Comparison of ENCODE assay signal across 11 cellular contexts in genomic region chr16:56851671-56852400, GRCh38. TPM values are rescaled to one million over a fixed set of nuclear protein-coding genes. Genes with fewer than 3 reads are reported as not detected.
DNase-seq lines count a peak whose midpoint lies in the region; ATAC-seq, FAIRE-seq and TF ChIP-seq lines count a peak whose summit lies in the region.
"Had no signal": no experiment of that assay in that cellular context is flagged by ENCODE, and none has a peak within 500 bp of the region (broad histone marks: within the 10 kb centered on the region; RNA-seq: fewer than 3 reads in every experiment).

No MANE protein-coding gene starts in this region.

- H3K4me3 Mint-ChIP-seq in WTC11, result no peak overlapping the region
- H3K4me3 Mint-ChIP-seq: activated naive CD8-positive, alpha-beta T cell had no signal

- no peak for FAIRE-seq in kidney (lab: Jason Lieb, UNC)

- H3K27ac ChIP-seq in kidney (ENCODE audit: low read depth in 2 of 2, low read length in 2 of 2), result peak overlapping the region; percentile 19 to 54

- no peak overlapping the region for H3K9ac ChIP-seq in kidney (ENCODE audit: low read length in 2 of 2)

- no peak overlapping the region; the same call in 1 of the 2 replicates for H3K27ac Mint-ChIP-seq in WTC11
- H3K27ac Mint-ChIP-seq: activated naive CD8-positive, alpha-beta T cell; IgD-negative memory B cell had no signal

- H3K9me3 ChIP-seq in kidney (ENCODE audit: control insufficient read depth in 1 of 2, low read length in 2 of 2), result no peaks in the 10 kb centered on the region
- H3K9me3 ChIP-seq: HAP-1 had no signal

- H3K36me3 Mint-ChIP-seq in WTC11, result peaks cover 7% of the 10 kb centered on the region

- ATAC-seq in WTC11, result peak; percentile 55
- no peak for ATAC-seq in GM19035 (IDR thresholded peaks at IDR 0.05; ENCODE audit: unreplicated experiment)

- H3K4me1 Mint-ChIP-seq in WTC11, result peaks cover 31% of the 10 kb centered on the region

- no peak for DNase-seq in AG09319 (ENCODE audit: extremely low read depth, low read depth)
- no peak for DNase-seq in HFF-Myc (ENCODE audit: extremely low read depth, low read depth)
- DNase-seq in WTC11 (ENCODE audit: low spot score), result peak; percentile 40
- peak; percentile 48 for DNase-seq in kidney
- DNase-seq in NCI-H2107 treated with DMSO at 0.1 percent for 48 hours (lab: John Stamatoyannopoulos, UW; ENCODE audit: unreplicated experiment), result no peak
- DNase-seq in activated CD8-positive, alpha-beta memory T cell treated with anti-CD3 and anti-CD28 coated beads, Interleukin-2, amount 50 U/mL, for 4 hours, result no peak
- no peak for DNase-seq in NCI-H1930 (lab: John Stamatoyannopoulos, UW)

- H3K4me3 ChIP-seq in HFF-Myc (replicated peaks; ENCODE audit: low read depth, low read length) (no peak overlapping the region), kidney (ENCODE audit: low read length in 2 of 2) (no peak overlapping the region)
- H3K4me3 ChIP-seq: HAP-1 had no signal

- peaks cover 11% of the 10 kb centered on the region; the same call in 1 of the 2 replicates for H3K9me3 Mint-ChIP-seq in WTC11

- CTCF ChIA-PET in WTC11 (lab: Charles Lee), result interaction anchor here (0.7 to 2.4 kb wide), 14 partner anchors 8 to 535 kb away, joined by 3 to 10 read pairs (median 4); no protein-coding TSS in a partner anchor

- H3K4me1 ChIP-seq in kidney (ENCODE audit: control insufficient read depth in 1 of 2, insufficient read depth in 1 of 2, low read depth in 1 of 2, low read length in 2 of 2), result peaks cover 40 to 55% of the 10 kb centered on the region in 2 donors
- H3K4me1 ChIP-seq: HAP-1 had no signal

- intact Hi-C loops in kidney (cut with DNase I), result no loop called here

- H3K27me3 Mint-ChIP-seq in WTC11 (ENCODE audit: low read depth), result no peaks in the 10 kb centered on the region
- H3K27me3 Mint-ChIP-seq: activated naive CD8-positive, alpha-beta T cell; IgD-negative memory B cell had no signal

- H3K36me3 ChIP-seq in kidney (ENCODE audit: control insufficient read depth in 1 of 2, insufficient read depth in 2 of 2, low read length in 2 of 2), result no peaks in the 10 kb centered on the region
- H3K36me3 ChIP-seq: HAP-1 had no signal

- TF ChIP-seq CTCF in AG09319 (IDR thresholded peaks at IDR 0.05; ENCODE audit: low read depth, low read length) (peak; percentile 65), HFF-Myc (IDR thresholded peaks at IDR 0.05; ENCODE audit: low read depth, low read length, missing control alignments) (peak; percentile 57), WTC11 (IDR thresholded peaks at IDR 0.05) (no peak), kidney (IDR thresholded peaks at IDR 0.05; ENCODE audit: borderline replicate concordance, extremely low read depth, insufficient read depth) (peak; percentile 62)

- POLR2A ChIA-PET in WTC11 (lab: Charles Lee), result no interaction called here

TF ChIP-seq in WTC11, 78 proteins besides CTCF, POLR2A, EP300 and RAD21:
- TF ChIP-seq MXD4 (CRISPR knock-in tag; IDR thresholded peaks at IDR 0.05; ENCODE audit: borderline replicate concordance) (no peak), PRDM15 (CRISPR knock-in tag; IDR thresholded peaks at IDR 0.05) (no peak), ZNF416 (CRISPR knock-in tag; IDR thresholded peaks at IDR 0.05) (no peak), TCF7 (CRISPR knock-in tag; IDR thresholded peaks at IDR 0.05; ENCODE audit: low read depth) (no peak), FOXK1 (CRISPR knock-in tag; IDR thresholded peaks at IDR 0.05) (no peak)

RNA-seq across cellular contexts. Expression of gene SLC12A3, which starts 13.2 kb away (rescaled TPM):
- total RNA-seq in WTC11 (2021) (0.05 to 0.09 TPM in 2 of 3 replicates, not detected in the other), kidney (5.4 TPM)
- polyA plus RNA-seq in kidney (ENCODE audit: insufficient read depth, low read depth, low replicate concordance), result 277 TPM

Comparison
In these comparisons a context has a peak if more than half of its experiments do, and no peak if none do; other contexts are left out.
1. DNase-seq: peak in WTC11 (single experiment) and kidney (single experiment); none in AG09319 (single experiment), HFF-Myc (single experiment), NCI-H2107 treated with DMSO at 0.1 percent for 48 hours (single experiment), activated CD8-positive, alpha-beta memory T cell treated with anti-CD3 and anti-CD28 coated beads, Interleukin-2, amount 50 U/mL, for 4 hours (single experiment) and NCI-H1930 (0 of 2).